ENCODE assay signal across 1 cellular context in the genomic region with DNA sequence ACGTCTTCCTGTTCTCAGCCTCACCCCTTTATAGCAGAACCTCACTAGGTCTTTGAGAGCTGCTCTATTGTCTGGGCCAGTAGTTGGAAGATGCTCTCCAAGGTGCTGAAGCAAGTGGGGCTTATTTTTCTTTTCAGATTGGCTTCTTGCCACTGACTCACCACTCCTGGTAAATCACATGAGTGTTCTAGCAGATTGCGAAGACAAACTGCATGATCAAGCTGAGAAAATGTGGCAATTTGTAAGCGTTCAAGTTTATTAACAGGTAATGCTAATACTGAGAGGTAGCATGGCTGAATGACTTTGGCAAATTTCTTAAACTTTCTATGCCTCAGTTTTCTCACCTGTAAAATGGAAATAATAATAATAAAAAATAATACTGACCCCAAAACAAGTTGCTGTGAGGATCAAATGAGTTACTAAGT.
TF ChIP-seq lines count a peak whose summit lies in the region.

No MANE protein-coding gene starts in this region.

TF ChIP-seq in HepG2, 621 proteins besides CTCF, POLR2A, EP300 and RAD21 (continued from another document and continues in another):
- TF ChIP-seq ZNF512 (CRISPR knock-in tag; IDR thresholded peaks at IDR 0.05): no peak
- no peak for TF ChIP-seq CSRNP2 (CRISPR knock-in tag; conservative IDR thresholded peaks at IDR 0.05; ENCODE audit: low read depth)
- no peak for TF ChIP-seq BCLAF1 (IDR thresholded peaks at IDR 0.05)
- no peak for TF ChIP-seq MAFF (IDR thresholded peaks at IDR 0.05; ENCODE audit: low read depth, low read length)
- no peak for TF ChIP-seq ZNF652 (CRISPR knock-in tag; IDR thresholded peaks at IDR 0.05; ENCODE audit: borderline replicate concordance, low read depth)
- no peak for TF ChIP-seq NFYB (CRISPR knock-in tag; IDR thresholded peaks at IDR 0.05)
- TF ChIP-seq NR2F1 (CRISPR knock-in tag; IDR thresholded peaks at IDR 0.05): no peak
- no peak for TF ChIP-seq CREM (IDR thresholded peaks at IDR 0.05)
- no peak for TF ChIP-seq CREM (CRISPR knock-in tag; IDR thresholded peaks at IDR 0.05)
- no peak for TF ChIP-seq E2F1 (CRISPR knock-in tag; IDR thresholded peaks at IDR 0.05)
- TF ChIP-seq, protein P1, sequence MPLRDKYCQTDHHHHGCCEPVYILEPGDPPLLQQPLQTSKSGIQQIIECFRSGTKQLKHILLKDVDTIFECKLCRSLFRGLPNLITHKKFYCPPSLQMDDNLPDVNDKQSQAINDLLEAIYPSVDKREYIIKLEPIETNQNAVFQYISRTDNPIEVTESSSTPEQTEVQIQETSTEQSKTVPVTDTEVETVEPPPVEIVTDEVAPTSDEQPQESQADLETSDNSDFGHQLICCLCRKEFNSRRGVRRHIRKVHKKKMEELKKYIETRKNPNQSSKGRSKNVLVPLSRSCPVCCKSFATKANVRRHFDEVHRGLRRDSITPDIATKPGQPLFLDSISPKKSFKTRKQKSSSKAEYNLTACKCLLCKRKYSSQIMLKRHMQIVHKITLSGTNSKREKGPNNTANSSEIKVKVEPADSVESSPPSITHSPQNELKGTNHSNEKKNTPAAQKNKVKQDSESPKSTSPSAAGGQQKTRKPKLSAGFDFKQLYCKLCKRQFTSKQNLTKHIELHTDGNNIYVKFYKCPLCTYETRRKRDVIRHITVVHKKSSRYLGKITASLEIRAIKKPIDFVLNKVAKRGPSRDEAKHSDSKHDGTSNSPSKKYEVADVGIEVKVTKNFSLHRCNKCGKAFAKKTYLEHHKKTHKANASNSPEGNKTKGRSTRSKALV (CRISPR knock-in tag; IDR thresholded peaks at IDR 0.05): no peak
- TF ChIP-seq KLF12 (CRISPR knock-in tag; IDR thresholded peaks at IDR 0.05; ENCODE audit: borderline replicate concordance): no peak
- no peak for TF ChIP-seq SMARCE1 (IDR thresholded peaks at IDR 0.05; ENCODE audit: borderline replicate concordance)
- TF ChIP-seq RXRA (CRISPR knock-in tag; IDR thresholded peaks at IDR 0.05): no peak
- no peak for TF ChIP-seq ZNF569 (CRISPR knock-in tag; IDR thresholded peaks at IDR 0.05; ENCODE audit: borderline replicate concordance)
- TF ChIP-seq REXO4 (CRISPR knock-in tag; IDR thresholded peaks at IDR 0.05; ENCODE audit: borderline replicate concordance): no peak
- TF ChIP-seq SRSF1 (optimal IDR thresholded peaks at IDR 0.05; ENCODE audit: low read depth, low read length): no peak
- no peak for TF ChIP-seq RBAK (CRISPR knock-in tag; IDR thresholded peaks at IDR 0.05)
- TF ChIP-seq ZNF24 (IDR thresholded peaks at IDR 0.05): no peak
- peak; percentile 61; the same call in 1 of the 2 replicates for TF ChIP-seq ZBTB25 (CRISPR knock-in tag; IDR thresholded peaks at IDR 0.05)
- no peak for TF ChIP-seq ZNF883 (CRISPR knock-in tag; IDR thresholded peaks at IDR 0.05; ENCODE audit: not compliant biosample characterization)
- TF ChIP-seq, protein P2, sequence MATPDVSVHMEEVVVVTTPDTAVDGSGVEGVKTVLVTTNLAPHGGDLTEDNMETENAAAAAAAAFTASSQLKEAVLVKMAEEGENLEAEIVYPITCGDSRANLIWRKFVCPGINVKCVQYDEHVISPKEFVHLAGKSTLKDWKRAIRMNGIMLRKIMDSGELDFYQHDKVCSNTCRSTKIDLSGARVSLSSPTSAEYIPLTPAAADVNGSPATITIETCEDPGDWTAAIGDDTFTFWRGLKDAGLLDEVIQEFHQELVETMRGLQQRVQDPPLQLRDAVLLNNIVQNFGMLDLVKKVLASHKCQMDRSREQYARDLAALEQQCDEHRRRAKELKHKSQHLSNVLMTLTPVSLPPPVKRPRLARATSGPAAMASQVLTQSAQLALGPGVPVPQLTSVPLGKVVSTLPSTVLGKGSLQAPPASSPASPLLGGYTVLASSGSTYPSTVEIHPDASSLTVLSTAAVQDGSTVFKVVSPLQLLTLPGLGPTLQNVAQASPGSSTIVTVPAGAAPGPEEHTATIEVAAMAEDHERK (CRISPR knock-in tag; IDR thresholded peaks at IDR 0.05; ENCODE audit: low read depth): no peak
- TF ChIP-seq ZNF609 (CRISPR knock-in tag; IDR thresholded peaks at IDR 0.05; ENCODE audit: borderline replicate concordance): no peak
- TF ChIP-seq, protein P3, sequence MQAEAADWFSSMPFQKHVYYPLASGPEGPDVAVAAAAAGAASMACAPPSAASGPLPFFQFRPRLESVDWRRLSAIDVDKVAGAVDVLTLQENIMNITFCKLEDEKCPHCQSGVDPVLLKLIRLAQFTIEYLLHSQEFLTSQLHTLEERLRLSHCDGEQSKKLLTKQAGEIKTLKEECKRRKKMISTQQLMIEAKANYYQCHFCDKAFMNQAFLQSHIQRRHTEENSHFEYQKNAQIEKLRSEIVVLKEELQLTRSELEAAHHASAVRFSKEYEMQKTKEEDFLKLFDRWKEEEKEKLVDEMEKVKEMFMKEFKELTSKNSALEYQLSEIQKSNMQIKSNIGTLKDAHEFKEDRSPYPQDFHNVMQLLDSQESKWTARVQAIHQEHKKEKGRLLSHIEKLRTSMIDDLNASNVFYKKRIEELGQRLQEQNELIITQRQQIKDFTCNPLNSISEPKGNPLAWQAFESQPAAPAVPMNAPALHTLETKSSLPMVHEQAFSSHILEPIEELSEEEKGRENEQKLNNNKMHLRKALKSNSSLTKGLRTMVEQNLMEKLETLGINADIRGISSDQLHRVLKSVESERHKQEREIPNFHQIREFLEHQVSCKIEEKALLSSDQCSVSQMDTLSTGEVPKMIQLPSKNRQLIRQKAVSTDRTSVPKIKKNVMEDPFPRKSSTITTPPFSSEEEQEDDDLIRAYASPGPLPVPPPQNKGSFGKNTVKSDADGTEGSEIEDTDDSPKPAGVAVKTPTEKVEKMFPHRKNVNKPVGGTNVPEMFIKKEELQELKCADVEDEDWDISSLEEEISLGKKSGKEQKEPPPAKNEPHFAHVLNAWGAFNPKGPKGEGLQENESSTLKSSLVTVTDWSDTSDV (CRISPR knock-in tag; IDR thresholded peaks at IDR 0.05): no peak
